Comparison of ENCODE assay signal across 15 cellular contexts in genomic region chr20:57737349-57737748, GRCh38. TPM values are rescaled to one million over a fixed set of nuclear protein-coding genes. Genes with fewer than 3 reads are reported as not detected.
DNase-seq lines count a peak whose midpoint lies in the region; ATAC-seq and TF ChIP-seq lines count a peak whose summit lies in the region.
"Had no signal": no experiment of that assay in that cellular context is flagged by ENCODE, and none has a peak within 500 bp of the region (broad histone marks: within the 10 kb centered on the region; RNA-seq: fewer than 3 reads in every experiment).

No MANE protein-coding gene starts in this region.

- H2AFZ ChIP-seq in MM.1S (ENCODE audit: low read length): peak overlapping the region; percentile 36; the same call in 1 of the 2 replicates

- no peaks in the 10 kb centered on the region for H3K9me2 ChIP-seq in MM.1S (replicated peaks; ENCODE audit: insufficient read depth, low read length)

- no peaks in the 10 kb centered on the region for H3K36me3 Mint-ChIP-seq in endodermal cell (ENCODE audit: low read depth)

- H3K9me3 Mint-ChIP-seq in endodermal cell: no peaks in the 10 kb centered on the region
- H3K9me3 Mint-ChIP-seq: CD4-positive, alpha-beta T cell had no signal

- no peaks in the 10 kb centered on the region for H4K20me1 ChIP-seq in MM.1S (ENCODE audit: insufficient read depth, low read length)
- H4K20me1 ChIP-seq: BLaER1 treated with 17β-estradiol and CSF1 and Interleukin-3, amounts not matched to agents 10 nM and 100 nM had no signal

- H3K4me3 ChIP-seq in MM.1S (ENCODE audit: low read length): no peak overlapping the region
- H3K4me3 ChIP-seq in endodermal cell (ENCODE audit: low read length): no peak overlapping the region
- peak overlapping the region; percentile 28 for H3K4me3 ChIP-seq in psoas muscle
- H3K4me3 ChIP-seq: BLaER1 treated with 17β-estradiol and CSF1 and Interleukin-3, amounts not matched to agents 10 nM and 100 nM had no signal

- 84 to 96% methylated on average over 2 to 4 of the region's 4 CpGs for whole genome bisulfite sequencing in endodermal cell (ENCODE audit: insufficient coverage in 1 of 2, insufficient read length in 1 of 2), 2 experiments
- 46 to 53% (median 53%) methylated on average over 4 of the region's 4 CpGs for WGBS in psoas muscle, 3 donors

- TF ChIP-seq CTCF in MM.1S (IDR thresholded peaks at IDR 0.05; ENCODE audit: low read length) (no peak), endodermal cell (conservative IDR thresholded peaks at IDR 0.05) (no peak), psoas muscle (IDR thresholded peaks at IDR 0.05) (no peak)

- intact Hi-C loops in psoas muscle (cut with DNase I): no loop called here

- H3K9me3 ChIP-seq in MM.1S (replicated peaks; ENCODE audit: insufficient read depth, low read length) (no peaks in the 10 kb centered on the region), endodermal cell (ENCODE audit: control insufficient read depth, low read length) (no peaks in the 10 kb centered on the region), psoas muscle (no peaks in the 10 kb centered on the region)
- H3K9me3 ChIP-seq: BLaER1 treated with 17β-estradiol and CSF1 and Interleukin-3, amounts not matched to agents 10 nM and 100 nM had no signal

- H3K4me1 Mint-ChIP-seq in endodermal cell: peaks cover 31% of the 10 kb centered on the region

- H3K27me3 ChIP-seq in MM.1S (replicated peaks; ENCODE audit: insufficient read depth, low read length) (0 out of 2 replicates have a peak, but pooled peaks cover 5% of the 10 kb centered on the region), endodermal cell (ENCODE audit: control insufficient read depth, insufficient read depth, low read length, poor library complexity, severe bottlenecking) (peaks cover 8% of the 10 kb centered on the region), psoas muscle (ENCODE audit: insufficient read depth in 3 of 3, low read length in 2 of 3) (no peaks in the 10 kb centered on the region)
- H3K27me3 ChIP-seq: BLaER1 treated with 17β-estradiol and CSF1 and Interleukin-3, amounts not matched to agents 10 nM and 100 nM had no signal

- peak overlapping the region; percentile 54 for H3K4me2 ChIP-seq in MM.1S (ENCODE audit: low read depth, low read length)
- H3K4me2 ChIP-seq: BLaER1 treated with 17β-estradiol and CSF1 and Interleukin-3, amounts not matched to agents 10 nM and 100 nM had no signal

- H3K9ac ChIP-seq in MM.1S (ENCODE audit: low read length): no peak overlapping the region
- no peak overlapping the region for H3K9ac ChIP-seq in endodermal cell (ENCODE audit: extremely low read depth, low read length, poor library complexity, severe bottlenecking)
- H3K9ac ChIP-seq: BLaER1 treated with 17β-estradiol and CSF1 and Interleukin-3, amounts not matched to agents 10 nM and 100 nM had no signal

- peaks cover 24% of the 10 kb centered on the region for H3K4me1 ChIP-seq in MM.1S (ENCODE audit: low read length)
- peaks cover 10% of the 10 kb centered on the region for H3K4me1 ChIP-seq in endodermal cell (ENCODE audit: control insufficient read depth, insufficient read depth, low read length)
- peaks cover 18% of the 10 kb centered on the region for H3K4me1 ChIP-seq in psoas muscle

- H3F3A ChIP-seq in MM.1S (ENCODE audit: insufficient read depth, low read length): 0 out of 2 replicates have a peak, but pooled peaks cover 6% of the 10 kb centered on the region

- H3K4me3 Mint-ChIP-seq in endodermal cell: no peak overlapping the region
- H3K4me3 Mint-ChIP-seq: CD4-positive, alpha-beta T cell had no signal

- peaks cover 33% of the 10 kb centered on the region for H3K27me3 Mint-ChIP-seq in endodermal cell (ENCODE audit: insufficient read depth)

- ATAC-seq in psoas muscle: no peak
- ATAC-seq: HCT116 had no signal

- no peaks in the 10 kb centered on the region for H3K36me3 ChIP-seq in MM.1S (replicated peaks; ENCODE audit: insufficient read depth, low read length)
- H3K36me3 ChIP-seq in endodermal cell (ENCODE audit: control insufficient read depth, insufficient read depth, low read length): no peaks in the 10 kb centered on the region
- H3K36me3 ChIP-seq in psoas muscle (ENCODE audit: insufficient read depth in 1 of 2, low read depth in 1 of 2): no peaks in the 10 kb centered on the region
- H3K36me3 ChIP-seq: BLaER1 treated with 17β-estradiol and CSF1 and Interleukin-3, amounts not matched to agents 10 nM and 100 nM had no signal

- H3K27ac Mint-ChIP-seq in endodermal cell: peak overlapping the region; percentile 23
- H3K27ac Mint-ChIP-seq: CD4-positive, alpha-beta T cell had no signal

- no peaks in the 10 kb centered on the region for H3K79me2 ChIP-seq in MM.1S (ENCODE audit: low read length)

- peak overlapping the region; percentile 33; the same call in 1 of the 2 replicates for H3K27ac ChIP-seq in MM.1S (ENCODE audit: low read length)
- no peak overlapping the region for H3K27ac ChIP-seq in endodermal cell (ENCODE audit: low read depth, low read length)
- H3K27ac ChIP-seq in psoas muscle: no peak overlapping the region
- H3K27ac ChIP-seq: BLaER1 treated with 17β-estradiol and CSF1 and Interleukin-3, amounts not matched to agents 10 nM and 100 nM had no signal

- peak; percentile 80 for DNase-seq in NCI-H82 (lab: John Stamatoyannopoulos, UW)
- no peak for DNase-seq in NCI-H82 treated with DMSO at 0.1 percent for 48 hours (lab: John Stamatoyannopoulos, UW; ENCODE audit: unreplicated experiment)
- no peak for DNase-seq in MM.1S
- no peak for DNase-seq in endodermal cell
- DNase-seq in psoas muscle: no peak
- DNase-seq in NCI-H146 treated with DMSO at 0.1 percent for 48 hours (lab: John Stamatoyannopoulos, UW; ENCODE audit: unreplicated experiment): no peak
- DNase-seq in activated CD8-positive, alpha-beta memory T cell treated with anti-CD3 and anti-CD28 coated beads, Interleukin-2, amount 50 U/mL, for 4 hours: no peak
- no peak for DNase-seq in GM19238 (ENCODE audit: insufficient read length, low spot score)
- DNase-seq: 8988T; ACHN; Calu3; CD4-positive, alpha-beta T cell; DMS 273 treated with DMSO at 0.1 percent for 48 hours had no signal

RNA-seq across cellular contexts. Expression of gene PMEPA1, which starts 27.5 kb away (rescaled TPM):
- 10 to 100 TPM; 18.8 to 37.4 TPM for total RNA-seq in endodermal cell
- polyA plus RNA-seq in endodermal cell (2013, experiment 1 of 2): 56.8 TPM
- polyA plus RNA-seq in endodermal cell (2013, experiment 2 of 2): 65.5 TPM
- 10 to 100 TPM in 3 of 4 donors, 1 to 10 TPM in 1; 8.9 to 19.5 (median 15.6) TPM for total RNA-seq in psoas muscle
- polyA plus RNA-seq in psoas muscle: 10 to 100 TPM; 17.1 to 34.0 (median 30.7) TPM
